11 cellular contexts compared by ENCODE assay signal in genomic region chr1:157044326-157044725, GRCh38. TPM values are rescaled to one million over a fixed set of nuclear protein-coding genes. Genes with fewer than 3 reads are reported as not detected.
DNase-seq lines count a peak whose midpoint lies in the region; ATAC-seq and TF ChIP-seq lines count a peak whose summit lies in the region.
"Had no signal": no experiment of that assay in that cellular context is flagged by ENCODE, and none has a peak within 500 bp of the region (broad histone marks: within the 10 kb centered on the region; RNA-seq: fewer than 3 reads in every experiment).

No MANE protein-coding gene starts in this region.

- H3K9me3 Mint-ChIP-seq in GM23338, result no peaks in the 10 kb centered on the region
- H3K9me3 Mint-ChIP-seq in activated T-helper 1 cell treated with anti-CD3 and anti-CD28 coated beads, Interleukin-12 subunit alpha, Interleukin-12 subunit beta, Interleukin-2, Interleukin-4 antibody, amounts not matched to agents 30 ng/mL and 10 ng/mL and 1 ng/mL, durations not matched to agents 14 hours and 24 hours and 36 hours, result no peaks in the 10 kb centered on the region
- H3K9me3 Mint-ChIP-seq in CD8-positive, alpha-beta T cell, result no peaks in the 10 kb centered on the region
- H3K9me3 Mint-ChIP-seq: activated naive CD8-positive, alpha-beta T cell treated with anti-CD3 and anti-CD28 coated beads, Interleukin-2, amount 10 ng/mL, durations not matched to agents 7 days and 5 days had no signal

- H3K36me3 Mint-ChIP-seq in GM23338 (ENCODE audit: low read depth), result peaks cover 3% of the 10 kb centered on the region; the same call in 2 of the 3 replicates
- H3K36me3 Mint-ChIP-seq in activated T-helper 1 cell treated with anti-CD3 and anti-CD28 coated beads, Interleukin-12 subunit alpha, Interleukin-12 subunit beta, Interleukin-2, Interleukin-4 antibody, amounts not matched to agents 30 ng/mL and 10 ng/mL and 1 ng/mL, durations not matched to agents 14 hours and 24 hours and 36 hours (ENCODE audit: low read depth), result peaks cover 2% of the 10 kb centered on the region
- no peaks in the 10 kb centered on the region for H3K36me3 Mint-ChIP-seq in CD8-positive, alpha-beta T cell
- H3K36me3 Mint-ChIP-seq: activated naive CD8-positive, alpha-beta T cell treated with anti-CD3 and anti-CD28 coated beads, Interleukin-2, amount 10 ng/mL, durations not matched to agents 7 days and 5 days had no signal

- no peaks in the 10 kb centered on the region for H3K9me2 ChIP-seq in GM23338 (ENCODE audit: insufficient read depth)

- peaks cover 48% of the 10 kb centered on the region for H3K4me1 Mint-ChIP-seq in GM23338
- H3K4me1 Mint-ChIP-seq in activated T-helper 1 cell treated with anti-CD3 and anti-CD28 coated beads, Interleukin-12 subunit alpha, Interleukin-12 subunit beta, Interleukin-2, Interleukin-4 antibody, amounts not matched to agents 30 ng/mL and 10 ng/mL and 1 ng/mL, durations not matched to agents 14 hours and 24 hours and 36 hours (ENCODE audit: low read depth), result peaks cover 11% of the 10 kb centered on the region
- peaks cover 15% of the 10 kb centered on the region for H3K4me1 Mint-ChIP-seq in CD8-positive, alpha-beta T cell (ENCODE audit: low read depth)

- H3K27me3 Mint-ChIP-seq in GM23338 (ENCODE audit: insufficient read depth, low read depth, poor library complexity), result peaks cover 13% of the 10 kb centered on the region
- H3K27me3 Mint-ChIP-seq in activated T-helper 1 cell treated with anti-CD3 and anti-CD28 coated beads, Interleukin-12 subunit alpha, Interleukin-12 subunit beta, Interleukin-2, Interleukin-4 antibody, amounts not matched to agents 30 ng/mL and 10 ng/mL and 1 ng/mL, durations not matched to agents 14 hours and 24 hours and 36 hours (ENCODE audit: insufficient read depth), result peaks cover 85% of the 10 kb centered on the region
- H3K27me3 Mint-ChIP-seq in CD8-positive, alpha-beta T cell (ENCODE audit: low read depth), result peaks cover 58% of the 10 kb centered on the region

- POLR2A ChIA-PET in CD8-positive, alpha-beta T cell (lab: Charles Lee), result no interaction called here

- H3K4me3 ChIP-seq in GM23338 (peak overlapping the region; percentile 66), iPS-18a (ENCODE audit: low read length) (peak overlapping the region; percentile 95), skeletal muscle tissue (ENCODE audit: low read length in 3 of 3) (peak overlapping the region; percentile 71 to 82 (median 79))
- H3K4me3 ChIP-seq in CD8-positive, alpha-beta T cell (ENCODE audit: low read depth, low read length), result no peak overlapping the region

- no peaks in the 10 kb centered on the region for H3K9me3 ChIP-seq in iPS-18a (ENCODE audit: control insufficient read depth, low read depth, low read length)
- no peaks in the 10 kb centered on the region for H3K9me3 ChIP-seq in skeletal muscle tissue (ENCODE audit: control insufficient read depth in 3 of 3, low read length in 3 of 3)
- H3K9me3 ChIP-seq in CD8-positive, alpha-beta T cell (ENCODE audit: low read length), result no peaks in the 10 kb centered on the region

- peak overlapping the region; percentile 8; the same call in 1 of the 2 replicates for H3K27ac Mint-ChIP-seq in GM23338
- no peak overlapping the region for H3K27ac Mint-ChIP-seq in activated T-helper 1 cell treated with anti-CD3 and anti-CD28 coated beads, Interleukin-12 subunit alpha, Interleukin-12 subunit beta, Interleukin-2, Interleukin-4 antibody, amounts not matched to agents 30 ng/mL and 10 ng/mL and 1 ng/mL, durations not matched to agents 14 hours and 24 hours and 36 hours
- no peak overlapping the region for H3K27ac Mint-ChIP-seq in CD8-positive, alpha-beta T cell
- H3K27ac Mint-ChIP-seq: activated naive CD8-positive, alpha-beta T cell treated with anti-CD3 and anti-CD28 coated beads, Interleukin-2, amount 10 ng/mL, durations not matched to agents 7 days and 5 days had no signal

- no peak for TF ChIP-seq CTCF in GM23338 (conservative IDR thresholded peaks at IDR 0.05; ENCODE audit: low read depth in 2 of 2)
- TF ChIP-seq CTCF in CD8-positive, alpha-beta T cell (IDR thresholded peaks at IDR 0.05), result no peak

- peaks cover 21% of the 10 kb centered on the region; the same call in 1 of the 2 replicates for H4K20me1 ChIP-seq in GM23338 (replicated peaks; ENCODE audit: insufficient read depth)

- H3K4me3 Mint-ChIP-seq in GM23338, result peak overlapping the region; percentile 94
- H3K4me3 Mint-ChIP-seq in activated T-helper 1 cell treated with anti-CD3 and anti-CD28 coated beads, Interleukin-12 subunit alpha, Interleukin-12 subunit beta, Interleukin-2, Interleukin-4 antibody, amounts not matched to agents 30 ng/mL and 10 ng/mL and 1 ng/mL, durations not matched to agents 14 hours and 24 hours and 36 hours, result peak overlapping the region; percentile 17
- H3K4me3 Mint-ChIP-seq in CD8-positive, alpha-beta T cell, result no peak overlapping the region

- H3K27me3 ChIP-seq in GM23338 (ENCODE audit: insufficient read depth) (no peaks in the 10 kb centered on the region), iPS-18a (ENCODE audit: control insufficient read depth, insufficient read depth, low read length) (no peaks in the 10 kb centered on the region), skeletal muscle tissue (ENCODE audit: control insufficient read depth in 3 of 3, insufficient read depth in 3 of 3, low read length in 3 of 3) (no peaks in the 10 kb centered on the region)
- peaks cover 24% of the 10 kb centered on the region for H3K27me3 ChIP-seq in CD8-positive, alpha-beta T cell (ENCODE audit: insufficient read depth, low read length)

- H3K4me1 ChIP-seq in GM23338 (ENCODE audit: insufficient read depth) (peaks cover 35% of the 10 kb centered on the region), iPS-18a (ENCODE audit: control insufficient read depth, low read depth, low read length) (peaks cover 15% of the 10 kb centered on the region), skeletal muscle tissue (ENCODE audit: control insufficient read depth in 3 of 3, insufficient read depth in 3 of 3, low read length in 3 of 3) (peaks cover 24 to 28% (median 25%) of the 10 kb centered on the region in 3 donors)
- H3K4me1 ChIP-seq in CD8-positive, alpha-beta T cell (ENCODE audit: insufficient read depth, low read length), result peaks cover 18% of the 10 kb centered on the region

- H3K36me3 ChIP-seq in GM23338 (ENCODE audit: insufficient read depth) (no peaks in the 10 kb centered on the region), iPS-18a (ENCODE audit: control insufficient read depth, low read depth, low read length) (no peaks in the 10 kb centered on the region), skeletal muscle tissue (ENCODE audit: control insufficient read depth in 3 of 3, insufficient read depth in 3 of 3, low read length in 3 of 3) (no peaks in the 10 kb centered on the region)
- no peaks in the 10 kb centered on the region for H3K36me3 ChIP-seq in CD8-positive, alpha-beta T cell (ENCODE audit: insufficient read depth, low read length)

- CTCF ChIA-PET in CD8-positive, alpha-beta T cell (lab: Charles Lee), result interaction anchor here (1.3 kb wide), 1 partner anchor 46 kb away, joined by 3 read pairs; no protein-coding TSS in a partner anchor

- H3K9ac ChIP-seq in iPS-18a (ENCODE audit: low read length), result peak overlapping the region; percentile 95
- H3K9ac ChIP-seq in skeletal muscle tissue (ENCODE audit: low read depth in 1 of 3, low read length in 3 of 3), result peak overlapping the region; percentile 68 to 91 (median 90)

- ATAC-seq in GM23338, result no peak
- no peak for ATAC-seq in CD8-positive, alpha-beta T cell
- no peak for ATAC-seq in HG03520 (IDR thresholded peaks at IDR 0.05; ENCODE audit: unreplicated experiment)
- ATAC-seq: left lobe of liver had no signal

- H3K27ac ChIP-seq in GM23338 (ENCODE audit: low read depth) (no peak overlapping the region), iPS-18a (ENCODE audit: low read length) (no peak overlapping the region), skeletal muscle tissue (ENCODE audit: low read depth, low read length) (no peak overlapping the region)
- H3K27ac ChIP-seq in CD8-positive, alpha-beta T cell (ENCODE audit: low read depth, low read length), result no peak overlapping the region

- H3K4me2 ChIP-seq in GM23338, result peak overlapping the region; percentile 75

- intact Hi-C loops in activated T-helper 1 cell treated with anti-CD3 and anti-CD28 coated beads, Interleukin-12 subunit alpha, Interleukin-12 subunit beta, Interleukin-2, Interleukin-4 antibody, amounts not matched to agents 30 ng/mL and 10 ng/mL and 1 ng/mL, durations not matched to agents 14 hours and 24 hours and 36 hours (cut with micrococcal nuclease), result no loop called here
- intact Hi-C loops in CD8-positive, alpha-beta T cell (cut with DNase I, micrococcal nuclease), result no loop called here

- peaks cover 4% of the 10 kb centered on the region; the same call in 1 of the 2 replicates for H3F3A ChIP-seq in GM23338 (replicated peaks; ENCODE audit: low read depth)

- peaks cover 59% of the 10 kb centered on the region for H3K79me2 ChIP-seq in GM23338 (replicated peaks; ENCODE audit: insufficient read depth)

- DNase-seq in GM23338 (ENCODE audit: low spot score) (peak; percentile 13), cerebellar nuclear complex (lab: John Stamatoyannopoulos, UW) (no peak)
- no peak for DNase-seq in activated T-helper 1 cell treated with anti-CD3 and anti-CD28 coated beads, Interleukin-12 subunit alpha, Interleukin-12 subunit beta, Interleukin-2, Interleukin-4 antibody, amounts not matched to agents 30 ng/mL and 10 ng/mL and 1 ng/mL, durations not matched to agents 14 hours and 24 hours and 36 hours (ENCODE audit: low spot score)
- no peak for DNase-seq in CD8-positive, alpha-beta T cell
- DNase-seq in stimulated activated CD4-positive, alpha-beta T cell treated with anti-CD3 and anti-CD28 coated beads, Interleukin-4, amount 100 ng/mL, for 4 hours, result no peak
- DNase-seq: activated naive CD8-positive, alpha-beta T cell treated with anti-CD3 and anti-CD28 coated beads, Interleukin-2, amount 10 ng/mL, durations not matched to agents 7 days and 5 days; NCI-H1092 treated with DMSO at 0.1 percent for 48 hours had no signal

- no peak overlapping the region for H2AFZ ChIP-seq in GM23338

TF ChIP-seq in GM23338, 12 proteins besides CTCF, POLR2A, EP300 and RAD21:
- no peak for TF ChIP-seq ZNF331 (CRISPR knock-in tag; IDR thresholded peaks at IDR 0.05; ENCODE audit: low read depth)

RNA-seq across cellular contexts. Expression of gene ARHGEF11, which starts 1.2 kb away (rescaled TPM):
- 23.5 and 33.7 TPM in 2 replicates for total RNA-seq in GM23338 (2014; rRNA removed; shearing (Covaris generic))
- 11.1 and 12.3 TPM in 2 replicates for polyA plus RNA-seq in GM23338 (2016; fragmentation: Nextera tagmentation; extraction: Ambion mirVana)
- total RNA-seq in activated T-helper 1 cell treated with anti-CD3 and anti-CD28 coated beads, Interleukin-12 subunit alpha, Interleukin-12 subunit beta, Interleukin-2, Interleukin-4 antibody, amounts not matched to agents 30 ng/mL and 10 ng/mL and 1 ng/mL, durations not matched to agents 14 hours and 24 hours and 36 hours, result 3.2 and 4.2 TPM in 2 replicates
- total RNA-seq in skeletal muscle tissue, result 24.0 TPM
- total RNA-seq in CD8-positive, alpha-beta T cell, result 1 to 10 TPM; 5.9 to 6.1 TPM

RNA-seq across cellular contexts. Expression of gene ETV3L, which starts 55.3 kb away (rescaled TPM):
- total RNA-seq in GM23338 (2014; rRNA removed; shearing (Covaris generic)), result not detected in 2 replicates
- not detected in 2 replicates for polyA plus RNA-seq in GM23338 (2016; fragmentation: Nextera tagmentation; extraction: Ambion mirVana)
- total RNA-seq in activated T-helper 1 cell treated with anti-CD3 and anti-CD28 coated beads, Interleukin-12 subunit alpha, Interleukin-12 subunit beta, Interleukin-2, Interleukin-4 antibody, amounts not matched to agents 30 ng/mL and 10 ng/mL and 1 ng/mL, durations not matched to agents 14 hours and 24 hours and 36 hours, result not detected in 2 replicates
- total RNA-seq in skeletal muscle tissue, result not detected
- total RNA-seq in CD8-positive, alpha-beta T cell, result not detected
- total RNA-seq: activated naive CD8-positive, alpha-beta T cell treated with anti-CD3 and anti-CD28 coated beads, Interleukin-2, amount 10 ng/mL, durations not matched to agents 7 days and 5 days; left lobe of liver had no signal
